Comparison of ENCODE assay signal across 23 cellular contexts in the genomic region with DNA sequence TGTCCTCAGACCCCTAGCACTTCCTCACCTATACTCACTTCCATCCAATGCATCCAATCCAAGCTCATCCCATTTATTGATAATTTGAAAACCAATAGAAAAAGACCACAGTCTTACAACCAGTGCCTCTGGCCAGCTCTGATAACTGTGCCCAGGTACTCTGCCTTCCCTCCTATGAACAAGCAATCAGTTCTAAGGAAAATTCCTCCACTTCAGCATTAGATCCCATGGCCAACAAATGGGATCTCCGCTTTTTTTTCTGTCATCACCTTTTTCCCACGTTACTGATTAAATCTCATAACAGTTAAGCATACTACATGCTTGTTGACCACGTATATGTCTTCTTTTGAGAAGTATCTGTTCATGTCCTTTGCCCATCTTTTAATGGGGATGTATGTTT.
"Had no signal": no experiment of that assay in that cellular context is flagged by ENCODE, and none has a peak within 500 bp of the region (broad histone marks: within the 10 kb centered on the region; RNA-seq: fewer than 3 reads in every experiment).

No MANE protein-coding gene starts in this region.

- H3K4me3 Mint-ChIP-seq: dendritic cell treated with granulocyte-macrophage colony-stimulating factor and Interleukin-4, amounts not matched to agents 40 ng/mL and 50 ng/mL, for 4 days; effector memory CD8-positive, alpha-beta T cell; endodermal cell had no signal

- H3K4me3 ChIP-seq: colonic mucosa, coronary artery, dorsolateral prefrontal cortex, esophagus squamous epithelium, gastrocnemius medialis, gastroesophageal sphincter, heart left ventricle, heart right ventricle had no signal

- H3K27me3 Mint-ChIP-seq: dendritic cell treated with granulocyte-macrophage colony-stimulating factor and Interleukin-4, amounts not matched to agents 40 ng/mL and 50 ng/mL, for 4 days had no signal

- H3K9me3 ChIP-seq: colonic mucosa, esophagus squamous epithelium, gastrocnemius medialis, gastroesophageal sphincter, heart left ventricle, heart right ventricle had no signal

- DNase-seq: colonic mucosa; cortex of kidney; dermis blood vessel endothelial cell; dorsolateral prefrontal cortex; effector CD4-positive, alpha-beta T cell; effector CD8-positive, alpha-beta T cell; effector memory CD4-positive, alpha-beta T cell; effector memory CD8-positive, alpha-beta T cell; endodermal cell; erythroblast; esophagus squamous epithelium; foreskin fibroblast; foreskin keratinocyte; foreskin melanocyte; gastrocnemius medialis; glutamatergic neuron; head of caudate nucleus; heart left ventricle; heart right ventricle had no signal

- H3K36me3 ChIP-seq: colonic mucosa, esophagus squamous epithelium, gastrocnemius medialis, gastroesophageal sphincter, heart left ventricle, heart right ventricle had no signal

- H3K27me3 ChIP-seq: colonic mucosa, dorsolateral prefrontal cortex, esophagus squamous epithelium, foreskin keratinocyte, gastrocnemius medialis, gastroesophageal sphincter, heart left ventricle, heart right ventricle had no signal

- H3K27ac ChIP-seq: colonic mucosa, coronary artery, dorsolateral prefrontal cortex, epithelial cell of prostate, esophagus squamous epithelium, foreskin keratinocyte, gastrocnemius medialis, gastroesophageal sphincter, heart left ventricle, heart right ventricle had no signal

- H3K27ac Mint-ChIP-seq: dendritic cell treated with granulocyte-macrophage colony-stimulating factor and Interleukin-4, amounts not matched to agents 40 ng/mL and 50 ng/mL, for 4 days; effector memory CD8-positive, alpha-beta T cell; endodermal cell had no signal

- H3K9me3 Mint-ChIP-seq: dendritic cell treated with granulocyte-macrophage colony-stimulating factor and Interleukin-4, amounts not matched to agents 40 ng/mL and 50 ng/mL, for 4 days; effector memory CD8-positive, alpha-beta T cell had no signal

- H3K4me1 ChIP-seq: colonic mucosa had no signal
